ENCODE assay signal across 14 cellular contexts in the genomic region with DNA sequence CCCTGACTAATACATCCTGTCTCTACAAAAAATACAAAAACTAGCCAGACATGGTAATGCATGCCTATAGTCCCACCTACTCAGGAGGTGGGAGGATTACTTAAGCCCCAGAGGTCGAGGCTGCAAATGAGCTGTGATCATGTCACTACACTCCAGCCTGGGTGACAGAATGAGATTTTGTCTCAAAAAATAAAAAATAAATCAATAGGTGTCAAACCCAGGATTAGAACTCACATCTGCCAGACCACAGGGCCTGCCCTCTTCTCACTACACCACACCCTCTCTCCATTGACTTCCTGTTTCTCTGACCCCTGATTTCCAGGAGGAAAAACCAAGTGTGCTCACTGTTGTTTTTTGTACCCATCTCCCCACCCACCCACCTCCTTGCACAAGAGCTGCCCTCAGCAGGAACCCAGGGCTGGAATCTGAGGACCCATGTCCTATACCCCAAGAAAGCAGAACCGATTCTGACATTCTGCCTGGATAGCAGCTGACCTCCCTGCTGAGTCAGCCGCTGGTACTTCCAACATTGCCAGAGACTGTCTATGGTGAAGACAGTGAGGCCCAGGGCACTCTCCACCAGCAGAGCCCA. TPM values are rescaled to one million over a fixed set of nuclear protein-coding genes. Genes with fewer than 3 reads are reported as not detected.
A peak's percentile ranks its signal among the peaks of the same experiment; 100 is the strongest.
DNase-seq lines count a peak whose midpoint lies in the region; ATAC-seq, FAIRE-seq and TF ChIP-seq lines count a peak whose summit lies in the region.
"Had no signal": no experiment of that assay in that cellular context is flagged by ENCODE, and none has a peak within 500 bp of the region (broad histone marks: within the 10 kb centered on the region; RNA-seq: fewer than 3 reads in every experiment).

No MANE protein-coding gene starts in this region.

- TF ChIP-seq EP300 in HepG2 (IDR thresholded peaks at IDR 0.05; ENCODE audit: low read depth in 2 of 2, low read length in 2 of 2) (no peak), HepG2 (CRISPR knock-in tag; IDR thresholded peaks at IDR 0.05; ENCODE audit: borderline replicate concordance) (no peak)

- H3K27ac ChIP-seq in liver (ENCODE audit: low read depth in 1 of 2, low read length in 2 of 2) (no peak overlapping the region), HepG2 (ENCODE audit: extremely low read length, insufficient read depth, low read length) (no peak overlapping the region), cingulate gyrus (ENCODE audit: low read depth, low read length) (peak overlapping the region; percentile 14), aorta (ENCODE audit: low read depth in 1 of 2, low read length in 2 of 2) (peak overlapping the region in 1 of 2 donors; percentile 52), PC-3 (ENCODE audit: low read length) (no peak overlapping the region)
- H3K27ac ChIP-seq: neutrophil, WERI-Rb-1 had no signal

- TF ChIP-seq CTCF in liver (IDR thresholded peaks at IDR 0.05; ENCODE audit: low read depth, low read length, missing input control): no peak
- no peak for TF ChIP-seq CTCF in HepG2 (CRISPR knock-in tag; IDR thresholded peaks at IDR 0.05)
- TF ChIP-seq CTCF in PC-3 (conservative IDR thresholded peaks at IDR 0.05; ENCODE audit: low read depth, low read length): no peak

- H3K79me2 ChIP-seq in HepG2 (ENCODE audit: insufficient read depth, low read length) (no peaks in the 10 kb centered on the region), PC-3 (ENCODE audit: low read length) (no peaks in the 10 kb centered on the region)

- H3K9me2 ChIP-seq in PC-3 (replicated peaks; ENCODE audit: low read length): no peaks in the 10 kb centered on the region

- no peaks in the 10 kb centered on the region for H3K4me1 ChIP-seq in liver (ENCODE audit: control insufficient read depth in 4 of 4, insufficient read depth in 4 of 4, low read length in 3 of 4)
- H3K4me1 ChIP-seq in HepG2 (ENCODE audit: insufficient read depth, low read length): no peaks in the 10 kb centered on the region
- H3K4me1 ChIP-seq in aorta (ENCODE audit: control insufficient read depth in 1 of 2, insufficient read depth in 2 of 2, low read length in 2 of 2): peaks cover 2 to 4% of the 10 kb centered on the region in 2 donors
- H3K4me1 ChIP-seq in PC-3 (ENCODE audit: insufficient read depth, low read length): no peaks in the 10 kb centered on the region

- no peak for ATAC-seq in HepG2
- ATAC-seq in aorta (ENCODE audit: low FRiP score): peak; percentile 45
- no peak for ATAC-seq in PC-3
- ATAC-seq: HCT116 had no signal

- H2AFZ ChIP-seq in HepG2 (ENCODE audit: low read length) (no peak overlapping the region), PC-3 (ENCODE audit: low read length) (no peak overlapping the region)

- intact Hi-C loops in HepG2 (cut with micrococcal nuclease; ENCODE audit: unreplicated experiment) (no loop called here), aorta (cut with DNase I) (loop anchor here in 1 of 2 donors (10.0 kb wide), 1 partner anchor 762 kb away; a partner anchor contains a TSS), PC-3 (cut with micrococcal nuclease) (no loop called here)

- no TSS peak for BruUV-seq in HepG2 (replicated peaks; lab: Mats Ljungman, UMichigan)
- no TSS peak for BruUV-seq in PC-3 (replicated peaks; lab: Mats Ljungman, UMichigan)

- in situ Hi-C loops in HepG2 (cut with HindIII; ENCODE audit: extremely low pct_ligation_motif_present, low pct_unique_long_range_greater_than_20kb): no loop called here

- H3K9me3 ChIP-seq in liver (ENCODE audit: control insufficient read depth in 4 of 4, low read length in 3 of 4): no peaks in the 10 kb centered on the region
- H3K9me3 ChIP-seq in HepG2 (ENCODE audit: low read length): no peaks in the 10 kb centered on the region
- H3K9me3 ChIP-seq in aorta (ENCODE audit: control insufficient read depth, low read length): no peaks in the 10 kb centered on the region
- H3K9me3 ChIP-seq in PC-3 (ENCODE audit: low read length): no peaks in the 10 kb centered on the region
- H3K9me3 ChIP-seq: neutrophil had no signal

- CTCF ChIA-PET in HepG2 (lab: Yijun Ruan, JAX; ENCODE audit: low intra/inter-chr PET ratio, low total read pairs): no interaction called here
- CTCF ChIA-PET in PC-3 (lab: Charles Lee): no interaction called here

- no peaks in the 10 kb centered on the region for H3K27me3 ChIP-seq in liver (ENCODE audit: control insufficient read depth in 4 of 4, insufficient read depth in 4 of 4, low read length in 3 of 4)
- peaks cover 0 to 14% of the 10 kb centered on the region in 2 experiments; a peak in 3 of 5 replicates for H3K27me3 ChIP-seq in HepG2 (ENCODE audit: control insufficient read depth in 1 of 2, insufficient read depth in 2 of 2, low read length in 2 of 2)
- no peaks in the 10 kb centered on the region for H3K27me3 ChIP-seq in aorta (ENCODE audit: control insufficient read depth in 1 of 2, insufficient read depth in 2 of 2, low read length in 1 of 2)
- H3K27me3 ChIP-seq in PC-3 (ENCODE audit: low read length): peaks cover 26% of the 10 kb centered on the region

- H3K4me3 ChIP-seq in liver (ENCODE audit: low read depth in 1 of 3, low read length in 3 of 3) (no peak overlapping the region), HepG2 (replicated peaks in 1 of 3; ENCODE audit: insufficient read depth in 1 of 3, low read depth in 2 of 3, low read length in 3 of 3) (no peak overlapping the region), aorta (ENCODE audit: low read length in 2 of 2) (no peak overlapping the region), PC-3 (ENCODE audit: low read length) (no peak overlapping the region)

- no peaks in the 10 kb centered on the region for H4K20me1 ChIP-seq in HepG2 (ENCODE audit: insufficient read depth, low read length)
- no peaks in the 10 kb centered on the region for H4K20me1 ChIP-seq in PC-3 (ENCODE audit: low read length)

- POLR2A ChIA-PET in HepG2 (lab: Yijun Ruan, JAX) (no interaction called here), PC-3 (lab: Charles Lee; ENCODE audit: unreplicated experiment) (no interaction called here)

- TF ChIP-seq POLR2A in HepG2 (IDR thresholded peaks at IDR 0.05; ENCODE audit: insufficient read depth in 1 of 2, low read depth in 2 of 2, low read length in 2 of 2): no peak

- FAIRE-seq in HepG2 (lab: Jason Lieb, UNC): no peak

- TF ChIP-seq RAD21 in liver (IDR thresholded peaks at IDR 0.05) (no peak), HepG2 (CRISPR knock-in tag; IDR thresholded peaks at IDR 0.05) (no peak)

- no peaks in the 10 kb centered on the region for H3F3A ChIP-seq in PC-3 (ENCODE audit: low read length, unreplicated experiment)

- DNase-seq in HepG2 (ENCODE audit: low spot score) (no peak), myocyte (ENCODE audit: low read depth) (peak; percentile 64), aorta (peak in 1 of 2 donors; percentile 90), dedifferentiated amniotic fluid mesenchymal stem cell (ENCODE audit: extremely low spot score) (no peak), PC-3 (no peak)
- no peak for DNase-seq in activated effector memory CD4-positive, alpha-beta T cell treated with Interleukin-2 at 50 U/mL for 16 hours
- DNase-seq: glutamatergic neuron, NCI-H526 treated with DMSO at 0.1 percent for 48 hours, WERI-Rb-1 had no signal

- H3K4me2 ChIP-seq in HepG2 (ENCODE audit: low read depth, low read length): no peak overlapping the region
- no peak overlapping the region for H3K4me2 ChIP-seq in PC-3 (ENCODE audit: low read length)

- H3K9ac ChIP-seq in liver (ENCODE audit: low read depth in 1 of 2, low read length in 2 of 2) (no peak overlapping the region), HepG2 (ENCODE audit: insufficient read depth, low read depth, low read length) (no peak overlapping the region), PC-3 (ENCODE audit: low read length) (no peak overlapping the region)

- H3K36me3 ChIP-seq in liver (ENCODE audit: control insufficient read depth in 4 of 4, insufficient read depth in 3 of 4, low read depth in 1 of 4, low read length in 3 of 4) (no peaks in the 10 kb centered on the region), HepG2 (replicated peaks in 1 of 2; ENCODE audit: control insufficient read depth in 1 of 2, insufficient read depth in 2 of 2, low read length in 2 of 2) (no peaks in the 10 kb centered on the region), aorta (ENCODE audit: control insufficient read depth in 1 of 2, insufficient read depth in 2 of 2, low read length in 1 of 2) (no peaks in the 10 kb centered on the region), PC-3 (ENCODE audit: low read depth, low read length) (no peaks in the 10 kb centered on the region)
- H3K36me3 ChIP-seq: neutrophil, WERI-Rb-1 had no signal

- WGBS in liver: 46% methylated on average over 3 of the region's 3 CpGs
- 0% methylated on average over 3 of the region's 3 CpGs for WGBS in HepG2 (ENCODE audit: low lambda C conversion rate)
- WGBS in aorta, 2 donors: 14 to 22% methylated on average over 3 of the region's 3 CpGs

RNA-seq across cellular contexts. Expression of a gene that starts 6.2 kb away (rescaled TPM):
- 10 to 100 TPM in 1 of 2 donors, 1 to 10 TPM in 1; 7.4 to 13.7 TPM for total RNA-seq in liver
- polyA plus RNA-seq in liver: 1 to 10 TPM in 1 of 2 donors, under 1 TPM in 1; 0.67 to 4.2 TPM
- total RNA-seq in HepG2 (2016; rRNA removed; fragmentation: Illumina TruSeq; extraction: Trizol): not detected in 2 replicates
- total RNA-seq in HepG2 (2016; cell fraction: cytosol; rRNA removed; fragmentation: Illumina TruSeq; extraction: Trizol; ENCODE audit: low read depth): not detected in 2 replicates
- not detected in 2 replicates for total RNA-seq in HepG2 (2016; cell fraction: insoluble cytoplasmic fraction; rRNA removed; fragmentation: Illumina TruSeq; extraction: Trizol)
- not detected in 2 replicates for total RNA-seq in HepG2 (2016; cell fraction: membrane; rRNA removed; fragmentation: Illumina TruSeq; extraction: Trizol)
- total RNA-seq in HepG2 (2016; cell fraction: nucleus; rRNA removed; fragmentation: Illumina TruSeq; extraction: Trizol): not detected in 2 replicates
- not detected in 2 replicates for polyA plus RNA-seq in HepG2 (2011; rRNA removed)
- 0.03 TPM in 1 of 2 replicates, not detected in the other for polyA plus RNA-seq in HepG2 (2011; cell fraction: cytosol; rRNA removed)
- polyA plus RNA-seq in HepG2 (2011; cell fraction: nucleus; rRNA removed): not detected in 2 replicates
- polyA plus RNA-seq in HepG2 (2012): not detected in 2 replicates
- not detected in 2 replicates for polyA plus RNA-seq in HepG2 (2016; cell fraction: cytosol; fragmentation: Illumina TruSeq; extraction: Trizol; ENCODE audit: low read depth)
- polyA plus RNA-seq in HepG2 (2016; cell fraction: insoluble cytoplasmic fraction; fragmentation: Illumina TruSeq; extraction: Trizol; ENCODE audit: low read depth): not detected in 2 replicates
- polyA plus RNA-seq in HepG2 (2016; cell fraction: membrane; fragmentation: Illumina TruSeq; extraction: Trizol; ENCODE audit: low read depth): not detected in 2 replicates
- polyA plus RNA-seq in HepG2 (2016; cell fraction: nucleus; fragmentation: Illumina TruSeq; extraction: Trizol; ENCODE audit: insufficient read depth, low read depth): not detected in 2 replicates
- not detected in 2 replicates for polyA minus RNA-seq in HepG2 (2011; rRNA and poly(A)+ RNA removed; ENCODE audit: low replicate concordance)
- not detected in 2 replicates for polyA minus RNA-seq in HepG2 (2011; cell fraction: cytosol; rRNA and poly(A)+ RNA removed)
- polyA minus RNA-seq in HepG2 (2011; cell fraction: nucleus; rRNA and poly(A)+ RNA removed): not detected in 2 replicates
- 10.6 and 15.3 TPM in 2 replicates for total RNA-seq in myocyte
- 44.3 TPM for polyA plus RNA-seq in myocyte (2012)
- total RNA-seq in aorta: 10 to 100 TPM; 41.9 to 55.4 TPM
- polyA plus RNA-seq in aorta: 10 to 100 TPM in 1 of 2 donors, 1 to 10 TPM in 1; 9.1 to 11.6 TPM
- not detected in 2 replicates for total RNA-seq in PC-3 (2014; rRNA removed)
- total RNA-seq: HT-29 had no signal
